In genomic region chr17:489758-490329, GRCh38 we compare ENCODE assay signal across 8 cellular contexts. TPM values are rescaled to one million over a fixed set of nuclear protein-coding genes. Genes with fewer than 3 reads are reported as not detected.
DNase-seq lines count a peak whose midpoint lies in the region; ATAC-seq and TF ChIP-seq lines count a peak whose summit lies in the region.

No MANE protein-coding gene starts in this region.

- H3K27me3 Mint-ChIP-seq in progenitor cell of endocrine pancreas = peaks cover 26% of the 10 kb centered on the region

- no peak overlapping the region for H3K27ac Mint-ChIP-seq in progenitor cell of endocrine pancreas

- DNase-seq in CMK (ENCODE audit: low read depth) = peak; percentile 45
- DNase-seq in HK-2 (ENCODE audit: unreplicated experiment) = peak; percentile 63
- DNase-seq in activated T-cell treated with anti-CD3 and anti-CD28 coated beads for 48 hours (ENCODE audit: low read depth) = peak; percentile 61
- no peak for DNase-seq in foreskin keratinocyte
- DNase-seq in progenitor cell of endocrine pancreas (ENCODE audit: low spot score, unreplicated experiment) = peak; percentile 16

- no peak for TF ChIP-seq CTCF in foreskin keratinocyte (conservative IDR thresholded peaks at IDR 0.05)
- no peak for TF ChIP-seq CTCF in progenitor cell of endocrine pancreas (IDR thresholded peaks at IDR 0.05; ENCODE audit: unreplicated experiment)

- no peaks in the 10 kb centered on the region for H3K9me3 Mint-ChIP-seq in progenitor cell of endocrine pancreas (ENCODE audit: low read depth)

- no peaks in the 10 kb centered on the region for H3K4me1 ChIP-seq in foreskin keratinocyte

- H3K36me3 Mint-ChIP-seq in progenitor cell of endocrine pancreas (ENCODE audit: insufficient read depth) = no peaks in the 10 kb centered on the region

- H3K4me3 Mint-ChIP-seq in progenitor cell of endocrine pancreas (ENCODE audit: low read depth) = peak overlapping the region; percentile 73

- peaks cover 3% of the 10 kb centered on the region for H3K4me1 Mint-ChIP-seq in progenitor cell of endocrine pancreas (ENCODE audit: low read depth)

- peaks cover 21% of the 10 kb centered on the region for H3K27me3 ChIP-seq in foreskin keratinocyte

- no peak overlapping the region for H3K27ac ChIP-seq in foreskin keratinocyte

- ATAC-seq in foreskin keratinocyte = peak; percentile 56
- ATAC-seq in HG03039 (IDR thresholded peaks at IDR 0.05; ENCODE audit: unreplicated experiment) = no peak
- ATAC-seq in GM18858 (IDR thresholded peaks at IDR 0.05; ENCODE audit: unreplicated experiment) = no peak
- ATAC-seq in HG02623 (IDR thresholded peaks at IDR 0.05; ENCODE audit: unreplicated experiment) = no peak

RNA-seq across cellular contexts. Expression of gene RFLNB, which starts 44.1 kb away (rescaled TPM):
- total RNA-seq in foreskin keratinocyte (14.5 and 19.7 TPM in 2 replicates), progenitor cell of endocrine pancreas (10.7 and 11.1 TPM in 2 replicates)
- 8.7 and 11.3 TPM in 2 replicates for polyA plus RNA-seq in foreskin keratinocyte

Comparison
In these comparisons a context has a peak if more than half of its experiments do, and no peak if none do; other contexts are left out.
1. DNase-seq: peak in CMK (single experiment), HK-2 (single experiment), activated T-cell treated with anti-CD3 and anti-CD28 coated beads for 48 hours (single experiment) and progenitor cell of endocrine pancreas (single experiment); none in foreskin keratinocyte (0 of 2).